Comparison of ENCODE assay signal across 13 cellular contexts in genomic region chr9:84941812-84942211, GRCh38.
DNase-seq lines count a peak whose midpoint lies in the region; ATAC-seq lines count a peak whose summit lies in the region.
"Had no signal": no experiment of that assay in that cellular context is flagged by ENCODE, and none has a peak within 500 bp of the region (broad histone marks: within the 10 kb centered on the region; RNA-seq: fewer than 3 reads in every experiment).

No MANE protein-coding gene starts in this region.

- no peaks in the 10 kb centered on the region for H3K36me3 Mint-ChIP-seq in CD8-positive, alpha-beta memory T cell
- H3K36me3 Mint-ChIP-seq: CD4-positive, alpha-beta memory T cell had no signal

- no peaks in the 10 kb centered on the region for H3K27me3 ChIP-seq in CD8-positive, alpha-beta memory T cell (ENCODE audit: insufficient read depth, low read length, poor library complexity, severe bottlenecking)

- H3K27ac Mint-ChIP-seq in CD8-positive, alpha-beta memory T cell, result no peak overlapping the region
- H3K27ac Mint-ChIP-seq: CD4-positive, alpha-beta memory T cell had no signal

- no peaks in the 10 kb centered on the region for H3K27me3 Mint-ChIP-seq in CD8-positive, alpha-beta memory T cell

- no peaks in the 10 kb centered on the region for H3K4me1 Mint-ChIP-seq in CD8-positive, alpha-beta memory T cell
- H3K4me1 Mint-ChIP-seq: CD4-positive, alpha-beta memory T cell had no signal

- no peak for ATAC-seq in HG02642 (IDR thresholded peaks at IDR 0.05; ENCODE audit: poor library complexity, unreplicated experiment)

- H3K9me3 ChIP-seq in CD8-positive, alpha-beta memory T cell (ENCODE audit: low read length), result no peaks in the 10 kb centered on the region
- H3K9me3 ChIP-seq: Caco-2, HAP-1 had no signal

- POLR2A ChIA-PET in CD8-positive, alpha-beta memory T cell (lab: Charles Lee), result no interaction called here

- H3K9me3 Mint-ChIP-seq in CD8-positive, alpha-beta memory T cell, result peaks cover 0 to 2% (median 0%) of the 10 kb centered on the region in 5 donors

- no peak overlapping the region for H3K4me3 Mint-ChIP-seq in CD8-positive, alpha-beta memory T cell
- H3K4me3 Mint-ChIP-seq: CD4-positive, alpha-beta memory T cell had no signal

- H3K4me3 ChIP-seq in CD8-positive, alpha-beta memory T cell (ENCODE audit: low read length), result no peak overlapping the region
- H3K4me3 ChIP-seq: HAP-1 had no signal

- CTCF ChIA-PET in CD8-positive, alpha-beta memory T cell (lab: Charles Lee), result no interaction called here

- DNase-seq in NCI-H1417 (lab: John Stamatoyannopoulos, UW) (peak in 2 of 3 experiments; percentile 32 to 85), NCI-H69 (lab: John Stamatoyannopoulos, UW) (peak; percentile 77), left kidney (ENCODE audit: low read depth, low spot score) (peak; percentile 62), HUDEP-2 (lab: John Stamatoyannopoulos, UW; ENCODE audit: unreplicated experiment in 76 of 76) (no peak)
- DNase-seq in CD8-positive, alpha-beta memory T cell, result no peak
- DNase-seq: C1 segment of cervical spinal cord; Caco-2; CD4-positive, alpha-beta memory T cell; DMS153; DND-41; GOT3 had no signal

- H3K4me1 ChIP-seq in CD8-positive, alpha-beta memory T cell (ENCODE audit: insufficient read depth, low read length), result no peaks in the 10 kb centered on the region
- H3K4me1 ChIP-seq: Caco-2, HAP-1 had no signal

- H3K27ac ChIP-seq in CD8-positive, alpha-beta memory T cell (ENCODE audit: low read depth, low read length), result no peak overlapping the region

- H3K36me3 ChIP-seq in CD8-positive, alpha-beta memory T cell (ENCODE audit: insufficient read depth, low read length), result no peaks in the 10 kb centered on the region
- H3K36me3 ChIP-seq: HAP-1 had no signal

Comparison
In these comparisons a context has a peak if more than half of its experiments do, and no peak if none do; other contexts are left out.
1. DNase-seq: peak in NCI-H1417 (2 of 3), NCI-H69 (single experiment) and left kidney (single experiment); none in CD8-positive, alpha-beta memory T cell (0 of 5) and HUDEP-2 (0 of 76).